ENCODE assay signal across 8 cellular contexts in genomic region chr11:75814369-75814685, GRCh38. TPM values are rescaled to one million over a fixed set of nuclear protein-coding genes. Genes with fewer than 3 reads are reported as not detected.
DNase-seq lines count a peak whose midpoint lies in the region; ATAC-seq, FAIRE-seq and TF ChIP-seq lines count a peak whose summit lies in the region.

No MANE protein-coding gene starts in this region.

- 0 out of 2 replicates have a peak, but pooled peaks have one; percentile 8 for TF ChIP-seq POLR2A in GM12878 (IDR thresholded peaks at IDR 0.05; ENCODE audit: low read depth, low read length)
- no peak for TF ChIP-seq POLR2A in uterus (IDR thresholded peaks at IDR 0.05)

- in situ Hi-C loops in GM12878 (cut with MboI) = no loop called here

- POLR2A ChIA-PET in GM12878 (lab: Charles Lee) = interaction anchor here (0.6 to 8.7 kb wide), 8 partner anchors 11 to 1652 kb away, joined by 3 to 173 read pairs (median 4); no protein-coding TSS in a partner anchor

- no peaks in the 10 kb centered on the region for H3K36me3 ChIP-seq in KMS-11 (ENCODE audit: insufficient read depth)
- H3K36me3 ChIP-seq in GM12878 (ENCODE audit: control insufficient read depth in 2 of 2, insufficient read depth in 2 of 2, low read length in 1 of 2) = no peaks in the 10 kb centered on the region
- no peaks in the 10 kb centered on the region for H3K36me3 ChIP-seq in lung (ENCODE audit: control insufficient read depth in 2 of 2, insufficient read depth in 2 of 2, low read length in 2 of 2)
- no peaks in the 10 kb centered on the region for H3K36me3 ChIP-seq in uterus

- RAD21 ChIA-PET in GM12878 (lab: Charles Lee; ENCODE audit: unreplicated experiment) = interaction anchor here (0.9 to 10.4 kb wide), 7 partner anchors 11 to 91 kb away, joined by 3 to 111 read pairs (median 24); no protein-coding TSS in a partner anchor

- peak overlapping the region; percentile 10; the same call in 1 of the 2 replicates for H3K9ac ChIP-seq in KMS-11
- peak overlapping the region; percentile 73 for H3K9ac ChIP-seq in GM12878 (ENCODE audit: control insufficient read depth, insufficient read depth, low read length)

- H3K27ac ChIP-seq in KMS-11 (no peak overlapping the region), GM12878 (ENCODE audit: control insufficient read depth, insufficient read depth) (peak overlapping the region; percentile 94), lung (ENCODE audit: low read depth in 1 of 2, low read length in 1 of 2) (peak overlapping the region; percentile 88 to 92), uterus (peak overlapping the region; percentile 84 to 91)

- peak overlapping the region; percentile 83 for H3K4me2 ChIP-seq in KMS-11
- peak overlapping the region; percentile 93 for H3K4me2 ChIP-seq in GM12878 (ENCODE audit: control insufficient read depth, insufficient read depth)

- H3K27me3 ChIP-seq in KMS-11 (ENCODE audit: insufficient read depth, low read depth) = no peaks in the 10 kb centered on the region
- no peaks in the 10 kb centered on the region for H3K27me3 ChIP-seq in GM12878 (replicated peaks in 1 of 2; ENCODE audit: control insufficient read depth in 2 of 2, insufficient read depth in 2 of 2, low read length in 1 of 2)
- H3K27me3 ChIP-seq in lung (ENCODE audit: control insufficient read depth, insufficient read depth) = no peaks in the 10 kb centered on the region
- H3K27me3 ChIP-seq in uterus = no peaks in the 10 kb centered on the region

- H3K9me3 ChIP-seq in GM12878 (replicated peaks; ENCODE audit: control insufficient read depth, insufficient read depth, low read length) (no peaks in the 10 kb centered on the region), lung (ENCODE audit: control insufficient read depth in 2 of 2, insufficient read depth in 1 of 2, low read length in 1 of 2) (no peaks in the 10 kb centered on the region), uterus (no peaks in the 10 kb centered on the region)

- DNase-seq in GM12878 (ENCODE audit: low read depth, low spot score) (no peak), lung (ENCODE audit: low spot score) (no peak), uterus (no peak), T-helper 9 cell (no peak), GDM1 (lab: John Stamatoyannopoulos, UW) (no peak)

- H3K79me2 ChIP-seq in KMS-11 (ENCODE audit: insufficient read depth, low read depth) = peaks cover 16% of the 10 kb centered on the region; the same call in 1 of the 2 replicates
- H3K79me2 ChIP-seq in GM12878 (ENCODE audit: control insufficient read depth, insufficient read depth, low read length) = peaks cover 77% of the 10 kb centered on the region

- CTCF ChIA-PET in GM12878 (lab: Yijun Ruan, JAX) = interaction anchor here (0.6 to 13.1 kb wide), 10 partner anchors 10 to 338 kb away, joined by 3 to 183 read pairs (median 6); no protein-coding TSS in a partner anchor

- H2AFZ ChIP-seq in KMS-11 (ENCODE audit: low read depth) (peak overlapping the region; percentile 64), GM12878 (ENCODE audit: control insufficient read depth, low read depth, low read length) (peak overlapping the region; percentile 73)

- ATAC-seq in GM18502 (IDR thresholded peaks at IDR 0.05; ENCODE audit: poor library complexity, unreplicated experiment) = peak; percentile 28
- ATAC-seq in GM21576 (IDR thresholded peaks at IDR 0.05; ENCODE audit: unreplicated experiment) = peak; percentile 19
- peak; percentile 45 for ATAC-seq in GM12878
- ATAC-seq in lung (ENCODE audit: insufficient read depth, low FRiP score) = peak; percentile 20

- peaks cover 32% of the 10 kb centered on the region for H3K4me1 ChIP-seq in KMS-11 (ENCODE audit: low read depth, poor library complexity, severe bottlenecking)
- peaks cover 41% of the 10 kb centered on the region for H3K4me1 ChIP-seq in GM12878 (ENCODE audit: control insufficient read depth, insufficient read depth, low read length)
- H3K4me1 ChIP-seq in lung (ENCODE audit: control insufficient read depth in 2 of 2, insufficient read depth in 2 of 2, low read length in 2 of 2) = peaks cover 1 to 14% of the 10 kb centered on the region in 2 donors
- H3K4me1 ChIP-seq in uterus = peaks cover 0 to 4% of the 10 kb centered on the region in 2 donors

- TF ChIP-seq RAD21 in GM12878 (IDR thresholded peaks at IDR 0.05; ENCODE audit: insufficient read depth, low read depth, low read length) = no peak

- TF ChIP-seq CTCF in KMS-11 (conservative IDR thresholded peaks at IDR 0.05; ENCODE audit: low read depth, low read length) (no peak), GM12878 (IDR thresholded peaks at IDR 0.05 in 2 of 3, conservative IDR thresholded peaks at IDR 0.05 in 1 of 3; ENCODE audit: control insufficient read depth in 2 of 3, extremely low read depth in 1 of 3, insufficient read depth in 1 of 3, low read depth in 3 of 3, low read length in 3 of 3) (no peak), lung (IDR thresholded peaks at IDR 0.05; ENCODE audit: control extremely low read depth, extremely low read depth) (no peak), uterus (IDR thresholded peaks at IDR 0.05) (no peak)

- intact Hi-C loops in GM12878 (cut with micrococcal nuclease; ENCODE audit: unreplicated experiment) (loop anchor here (10.0 kb wide), 1 partner anchor 1820 kb away; no protein-coding TSS in a partner anchor), uterus (cut with DNase I; ENCODE audit: low total_unique reads) (no loop called here)

- H3K4me3 ChIP-seq in KMS-11 (IDR thresholded peaks at IDR 0.05; ENCODE audit: insufficient read depth, low read depth, low read length) = peak overlapping the region; percentile 51
- peak overlapping the region; percentile 77 for H3K4me3 ChIP-seq in GM12878
- H3K4me3 ChIP-seq in lung = peak overlapping the region; percentile 41
- peak overlapping the region; percentile 60 to 92 for H3K4me3 ChIP-seq in uterus

- SMC1A ChIA-PET in GM12878 (lab: Charles Lee; ENCODE audit: uncharacterized antibody, unreplicated experiment) = interaction anchor here (0.7 to 6.5 kb wide), 10 partner anchors 10 to 338 kb away, joined by 3 to 111 read pairs (median 6); no protein-coding TSS in a partner anchor

- no peak for FAIRE-seq in GM12878 (lab: Jason Lieb, UNC)

- TF ChIP-seq EP300 in GM12878 (IDR thresholded peaks at IDR 0.05; ENCODE audit: borderline replicate concordance in 1 of 2, control insufficient read depth in 1 of 2, low read depth in 2 of 2, low read length in 2 of 2) = no peak

- H4K20me1 ChIP-seq in KMS-11 (ENCODE audit: insufficient read depth) (no peaks in the 10 kb centered on the region), GM12878 (ENCODE audit: control insufficient read depth, insufficient read depth) (no peaks in the 10 kb centered on the region)

- WGBS in GM12878 (ENCODE audit: insufficient coverage, insufficient replicate concordance, low lambda C conversion rate, missing lambda C conversion rate) = 6% methylated on average over 13 of the region's 13 CpGs
- WGBS in lung, 2 donors = 0 to 1% methylated on average over 13 of the region's 13 CpGs

- BruUV-seq in GM12878 (replicated peaks; lab: Mats Ljungman, UMichigan) = no TSS peak

TF ChIP-seq in GM12878, 131 proteins besides CTCF, POLR2A, EP300 and RAD21 (continues in another document):
- no peak for TF ChIP-seq CBFB (IDR thresholded peaks at IDR 0.05; ENCODE audit: low read depth)
- TF ChIP-seq GATAD2B (conservative IDR thresholded peaks at IDR 0.05; ENCODE audit: low read depth) = peak; percentile 48; the same call in 1 of the 2 replicates
- TF ChIP-seq MXI1 (IDR thresholded peaks at IDR 0.05; ENCODE audit: low read depth, low read length) = peak; percentile 90; the same call in 1 of the 2 replicates
- 0 out of 2 replicates have a peak, but pooled peaks have one; percentile 28 for TF ChIP-seq TAF1 (IDR thresholded peaks at IDR 0.05; ENCODE audit: borderline replicate concordance, low read depth, low read length)

RNA-seq across cellular contexts. Expression of gene UVRAG, which starts 0.7 kb away (rescaled TPM):
- total RNA-seq in GM12878 (2013; cell fraction: nucleolus; rRNA removed) = 344 and 366 TPM in 2 replicates
- total RNA-seq in GM12878 (2014; rRNA removed) (37.0 and 39.6 TPM in 2 replicates), GM12878 (2014; rRNA removed; fragmentation: Illumina TruSeq; extraction: Trizol) (40.7 and 41.3 TPM in 2 replicates), GM12878 (2021) (42.9 and 43.4 TPM in 2 replicates), lung (10 to 100 TPM; 23.4 to 53.2 TPM), uterus (10 to 100 TPM; 14.9 to 42.9 (median 26.4) TPM)
- polyA plus RNA-seq in GM12878 (2011; ENCODE audit: low read depth) = 19.8 TPM
- polyA plus RNA-seq in GM12878 (2011; rRNA removed) (36.9 and 52.3 TPM in 2 replicates), GM12878 (2014; fragmentation: Illumina TruSeq; extraction: Trizol) (31.8 and 35.3 TPM in 2 replicates), GM12878 (2014; fragmentation: Nextera tagmentation; extraction: Ambion mirVana) (10 to 100 TPM in 1 of 2 experiments, 1 to 10 TPM in 1; 7.0 to 11.2 TPM), GM12878 (2014; rRNA removed) (24.0 and 26.7 TPM in 2 replicates), GM12878 (2016; fragmentation: Nextera tagmentation; extraction: Ambion mirVana) (10 to 100 TPM; 37.9 to 43.4 TPM), lung (10 to 100 TPM in 1 of 2 donors, 1 to 10 TPM in 1; 8.7 to 13.2 TPM)
- polyA plus RNA-seq in GM12878 (2011; cell fraction: cytosol; rRNA removed) = 20.1 and 23.2 TPM in 2 replicates
- 33.4 and 36.0 TPM in 2 replicates for polyA plus RNA-seq in GM12878 (2011; cell fraction: nucleus; rRNA removed)
- polyA plus RNA-seq in GM12878 (2012) = 24.8 and 28.3 TPM in 2 replicates
- 72.7 and 77.2 TPM in 2 replicates for polyA minus RNA-seq in GM12878 (2011; rRNA and poly(A)+ RNA removed)
- polyA minus RNA-seq in GM12878 (2011; cell fraction: cytosol; rRNA and poly(A)+ RNA removed) = 17.0 and 18.5 TPM in 2 replicates
- 96.4 and 155 TPM in 2 replicates for polyA minus RNA-seq in GM12878 (2011; cell fraction: nucleus; rRNA and poly(A)+ RNA removed)

RNA-seq across cellular contexts. Expression of gene DGAT2, which starts 45.7 kb away (rescaled TPM):
- 11.2 and 12.8 TPM in 2 replicates for total RNA-seq in GM12878 (2013; cell fraction: nucleolus; rRNA removed)
- total RNA-seq in GM12878 (2014; rRNA removed) (16.7 and 20.5 TPM in 2 replicates), GM12878 (2014; rRNA removed; fragmentation: Illumina TruSeq; extraction: Trizol) (12.5 and 13.0 TPM in 2 replicates), GM12878 (2021) (19.5 and 21.0 TPM in 2 replicates), lung (10 to 100 TPM in 1 of 2 donors, 1 to 10 TPM in 1; 5.7 to 11.1 TPM), uterus (1 to 10 TPM in 2 of 4 donors, under 1 TPM in 1, not detected in 1; 0.29 to 1.5 (median 1.5) TPM)
- 5.8 TPM for polyA plus RNA-seq in GM12878 (2011; ENCODE audit: low read depth)
- polyA plus RNA-seq in GM12878 (2011; rRNA removed) (15.2 and 25.9 TPM in 2 replicates), GM12878 (2014; fragmentation: Illumina TruSeq; extraction: Trizol) (17.0 and 23.0 TPM in 2 replicates), GM12878 (2014; fragmentation: Nextera tagmentation; extraction: Ambion mirVana) (1 to 10 TPM; 5.1 to 5.5 TPM), GM12878 (2014; rRNA removed) (20.2 and 20.5 TPM in 2 replicates), GM12878 (2016; fragmentation: Nextera tagmentation; extraction: Ambion mirVana) (10 to 100 TPM; 17.2 to 17.9 TPM), lung (10 to 100 TPM in 1 of 2 donors, 1 to 10 TPM in 1; 4.2 to 54.0 TPM)
- polyA plus RNA-seq in GM12878 (2011; cell fraction: cytosol; rRNA removed) = 22.0 and 29.0 TPM in 2 replicates
- 13.3 and 13.6 TPM in 2 replicates for polyA plus RNA-seq in GM12878 (2011; cell fraction: nucleus; rRNA removed)
- polyA plus RNA-seq in GM12878 (2012) = 7.4 and 8.5 TPM in 2 replicates
- 29.6 and 33.1 TPM in 2 replicates for polyA minus RNA-seq in GM12878 (2011; rRNA and poly(A)+ RNA removed)
- polyA minus RNA-seq in GM12878 (2011; cell fraction: cytosol; rRNA and poly(A)+ RNA removed) = 4.5 and 7.5 TPM in 2 replicates
- polyA minus RNA-seq in GM12878 (2011; cell fraction: nucleus; rRNA and poly(A)+ RNA removed) = 5.6 and 6.5 TPM in 2 replicates
